ENCODE assay signal across 1 cellular context in the genomic region with DNA sequence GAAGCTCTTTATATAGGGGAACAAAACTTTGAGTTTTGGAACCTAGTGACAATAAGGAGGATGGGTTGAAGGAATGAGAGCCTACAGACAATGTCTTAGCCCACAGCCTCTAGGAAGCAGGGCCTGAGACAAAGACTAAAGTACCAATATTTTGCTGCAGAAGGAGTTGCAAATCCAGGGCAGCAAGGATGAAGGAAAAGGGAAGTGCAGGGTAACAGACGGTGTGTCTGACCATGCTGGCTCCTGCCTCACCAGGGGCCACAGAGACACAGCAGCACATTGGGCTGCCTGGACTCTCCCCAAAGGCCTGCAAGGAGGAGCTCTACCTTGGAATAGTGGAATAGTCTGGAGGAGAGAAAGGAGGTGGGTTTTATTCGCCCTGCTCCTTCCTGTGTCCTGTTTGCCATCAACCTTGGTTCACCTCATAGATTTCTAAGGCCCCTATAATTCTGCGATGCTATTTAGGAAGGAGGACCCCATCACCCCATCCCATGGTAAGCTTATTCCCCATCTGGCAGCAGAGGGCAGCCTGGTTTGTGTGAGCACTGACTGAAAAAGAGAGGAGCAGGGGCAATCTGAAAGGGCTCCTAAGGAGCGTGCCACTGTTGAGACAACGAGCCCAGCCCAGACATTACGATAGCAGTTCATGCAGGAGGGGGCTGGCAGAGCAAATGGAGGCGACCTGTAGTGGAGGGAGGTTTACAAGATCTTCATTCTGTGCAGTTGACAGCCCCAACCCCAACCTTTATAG.
TF ChIP-seq lines count a peak whose summit lies in the region.

No MANE protein-coding gene starts in this region.

TF ChIP-seq in GM23338, 12 proteins besides CTCF, POLR2A, EP300 and RAD21 (continued from another document):
- TF ChIP-seq, protein P1, sequence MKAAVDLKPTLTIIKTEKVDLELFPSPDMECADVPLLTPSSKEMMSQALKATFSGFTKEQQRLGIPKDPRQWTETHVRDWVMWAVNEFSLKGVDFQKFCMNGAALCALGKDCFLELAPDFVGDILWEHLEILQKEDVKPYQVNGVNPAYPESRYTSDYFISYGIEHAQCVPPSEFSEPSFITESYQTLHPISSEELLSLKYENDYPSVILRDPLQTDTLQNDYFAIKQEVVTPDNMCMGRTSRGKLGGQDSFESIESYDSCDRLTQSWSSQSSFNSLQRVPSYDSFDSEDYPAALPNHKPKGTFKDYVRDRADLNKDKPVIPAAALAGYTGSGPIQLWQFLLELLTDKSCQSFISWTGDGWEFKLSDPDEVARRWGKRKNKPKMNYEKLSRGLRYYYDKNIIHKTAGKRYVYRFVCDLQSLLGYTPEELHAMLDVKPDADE (IDR thresholded peaks at IDR 0.05) = no peak
- no peak for TF ChIP-seq JUNB (IDR thresholded peaks at IDR 0.05; ENCODE audit: unreplicated experiment)
TF ChIP-seq in GM23338: peak in this region for 0.
